ENCODE assay signal across 21 cellular contexts in the genomic region with DNA sequence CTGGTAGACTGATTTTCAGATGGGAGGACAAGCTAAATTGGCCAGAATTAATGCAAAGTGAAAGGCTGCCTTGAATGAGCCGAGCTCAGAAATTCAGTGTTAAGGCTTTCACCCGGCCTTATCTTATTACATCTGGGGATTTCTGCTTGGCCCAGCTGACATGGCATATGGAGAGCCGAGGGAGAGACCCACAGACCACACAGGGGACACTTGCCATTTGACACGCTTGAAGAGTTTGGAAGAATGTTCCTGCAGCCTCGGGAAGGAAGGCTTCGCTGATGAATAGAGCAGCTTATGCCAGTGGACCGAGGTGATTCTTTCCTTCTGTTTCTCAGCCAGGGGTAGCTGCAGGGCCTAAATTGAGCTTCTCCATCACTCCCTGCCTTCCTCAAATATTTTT. TPM values are rescaled to one million over a fixed set of nuclear protein-coding genes. Genes with fewer than 3 reads are reported as not detected.
DNase-seq lines count a peak whose midpoint lies in the region; ATAC-seq, FAIRE-seq and TF ChIP-seq lines count a peak whose summit lies in the region.
"Had no signal": no experiment of that assay in that cellular context is flagged by ENCODE, and none has a peak within 500 bp of the region (broad histone marks: within the 10 kb centered on the region; RNA-seq: fewer than 3 reads in every experiment).

No MANE protein-coding gene starts in this region.

- TF ChIP-seq CTCF in epithelial cell of proximal tubule (conservative IDR thresholded peaks at IDR 0.05; ENCODE audit: low read depth, low read length) (no peak), HFFc6 (IDR thresholded peaks at IDR 0.05) (no peak)

- in situ Hi-C loops in Caki2 (cut with HindIII; ENCODE audit: low pct_unique_long_range_greater_than_20kb, low sequenced_read_pairs), result no loop called here

- H3K9me3 Mint-ChIP-seq in HFFc6, result no peaks in the 10 kb centered on the region
- H3K9me3 Mint-ChIP-seq: activated B cell treated with CpG ODN at 0.5 μM for 24 hours; activated naive CD8-positive, alpha-beta T cell treated with anti-CD3 and anti-CD28 coated beads, Interleukin-2, amount 50 U/mL, for 24 hours; activated T-helper 17 cell treated with anti-CD3 and anti-CD28 coated beads, Interleukin-2, amount 50 U/mL, for 72 hours; CD4-positive, alpha-beta T cell; central memory CD8-positive, alpha-beta T cell; T-helper 1 cell treated with Interleukin-12 subunit alpha and Interleukin-12 subunit beta and Interleukin-4 antibody, amounts not matched to agents 30 μg/mL and 1 μg/mL, for 36 hours had no signal

- ATAC-seq in esophagus mucosa, result no peak
- ATAC-seq: activated naive CD8-positive, alpha-beta T cell treated with anti-CD3 and anti-CD28 coated beads, Interleukin-2, amount 50 U/mL, for 24 hours; activated T-helper 17 cell treated with anti-CD3 and anti-CD28 coated beads, Interleukin-2, amount 50 U/mL, for 72 hours; left lobe of liver; Right ventricle myocardium inferior had no signal

- H3K4me3 ChIP-seq in epithelial cell of proximal tubule (ENCODE audit: low read depth, low read length) (peak overlapping the region; percentile 9), neuron (ENCODE audit: low read length) (peak overlapping the region; percentile 25)
- H3K4me3 ChIP-seq: prostate gland had no signal

- peak overlapping the region; percentile 79 for H2AFZ ChIP-seq in neuron (ENCODE audit: low read depth, low read length)

- no peaks in the 10 kb centered on the region for H3K36me3 Mint-ChIP-seq in HFFc6 (ENCODE audit: low read depth)

- H3K4me1 Mint-ChIP-seq in HFFc6 (ENCODE audit: low read depth), result peaks cover 13% of the 10 kb centered on the region; the same call in 1 of the 2 replicates
- H3K4me1 Mint-ChIP-seq: activated B cell treated with CpG ODN at 0.5 μM for 24 hours; activated naive CD8-positive, alpha-beta T cell treated with anti-CD3 and anti-CD28 coated beads, Interleukin-2, amount 50 U/mL, for 24 hours; activated T-helper 17 cell treated with anti-CD3 and anti-CD28 coated beads, Interleukin-2, amount 50 U/mL, for 72 hours; central memory CD8-positive, alpha-beta T cell had no signal

- DNase-seq in Caki2 (ENCODE audit: low read depth) (peak; percentile 79), NCI-H524 (lab: John Stamatoyannopoulos, UW) (peak; percentile 83 to 91), epithelial cell of proximal tubule (ENCODE audit: low read depth) (no peak), H54 (ENCODE audit: insufficient read length, low spot score) (no peak), HFFc6 (no peak)
- no peak for DNase-seq in activated CD4-positive, alpha-beta T cell treated with anti-CD3 and anti-CD28 coated beads for 1 hour
- DNase-seq: activated B cell treated with CpG ODN at 0.5 μM for 24 hours; activated naive CD8-positive, alpha-beta T cell treated with anti-CD3 and anti-CD28 coated beads, Interleukin-2, amount 50 U/mL, for 24 hours; CD4-positive, alpha-beta T cell; foreskin fibroblast; NCI-H146; stimulated activated naive CD4-positive, alpha-beta T cell had no signal

- no peaks in the 10 kb centered on the region for H3K36me3 ChIP-seq in neuron (ENCODE audit: insufficient read depth, low read length)
- H3K36me3 ChIP-seq: prostate gland had no signal

- H3K27me3 Mint-ChIP-seq in HFFc6 (ENCODE audit: insufficient read depth), result peaks cover 21% of the 10 kb centered on the region
- H3K27me3 Mint-ChIP-seq: activated naive CD8-positive, alpha-beta T cell treated with anti-CD3 and anti-CD28 coated beads, Interleukin-2, amount 50 U/mL, for 24 hours had no signal

- TF ChIP-seq POLR2A in H54 (IDR thresholded peaks at IDR 0.05; ENCODE audit: low read depth, low read length), result no peak

- H3K4me3 Mint-ChIP-seq in HFFc6, result no peak overlapping the region
- H3K4me3 Mint-ChIP-seq: activated B cell treated with CpG ODN at 0.5 μM for 24 hours; activated naive CD8-positive, alpha-beta T cell treated with anti-CD3 and anti-CD28 coated beads, Interleukin-2, amount 50 U/mL, for 24 hours; activated T-helper 17 cell treated with anti-CD3 and anti-CD28 coated beads, Interleukin-2, amount 50 U/mL, for 72 hours; CD4-positive, alpha-beta T cell; central memory CD8-positive, alpha-beta T cell; T-helper 1 cell treated with Interleukin-12 subunit alpha and Interleukin-12 subunit beta and Interleukin-4 antibody, amounts not matched to agents 30 μg/mL and 1 μg/mL, for 36 hours had no signal

- no peak overlapping the region for H3K27ac Mint-ChIP-seq in HFFc6
- H3K27ac Mint-ChIP-seq: activated B cell treated with CpG ODN at 0.5 μM for 24 hours; activated naive CD8-positive, alpha-beta T cell treated with anti-CD3 and anti-CD28 coated beads, Interleukin-2, amount 50 U/mL, for 24 hours; activated T-helper 17 cell treated with anti-CD3 and anti-CD28 coated beads, Interleukin-2, amount 50 U/mL, for 72 hours; CD4-positive, alpha-beta T cell; T-helper 1 cell treated with Interleukin-12 subunit alpha and Interleukin-12 subunit beta and Interleukin-4 antibody, amounts not matched to agents 30 μg/mL and 1 μg/mL, for 36 hours had no signal

- no peaks in the 10 kb centered on the region for H3K9me3 ChIP-seq in neuron (ENCODE audit: low read length)
- H3K9me3 ChIP-seq: prostate gland had no signal

- H3K4me1 ChIP-seq in neuron (ENCODE audit: insufficient read depth, low read length), result peaks cover 28% of the 10 kb centered on the region
- H3K4me1 ChIP-seq: prostate gland had no signal

- no peak for FAIRE-seq in H54 (lab: Jason Lieb, UNC)
- FAIRE-seq: endometrium had no signal

- no peaks in the 10 kb centered on the region for H3K27me3 ChIP-seq in neuron (ENCODE audit: insufficient read depth, low read length)

RNA-seq across cellular contexts. Expression of a gene that starts 9.0 kb away (rescaled TPM):
- 14.2 and 17.2 TPM in 2 replicates for total RNA-seq in Caki2 (2014; rRNA removed; shearing (Covaris generic); ENCODE audit: low replicate concordance)
- 5.3 and 6.4 TPM in 2 replicates for total RNA-seq in epithelial cell of proximal tubule
- 1 to 10 TPM; 5.0 to 6.1 (median 5.4) TPM for total RNA-seq in HFFc6 (2021; fragmentation: NEBNext Ultra II Directional; extraction: Animal tissue kit (Norgen Biotek cat#: 25700))
- total RNA-seq in esophagus mucosa, result 4.1 TPM

RNA-seq across cellular contexts. Expression of a gene that starts 9.3 kb away (rescaled TPM):
- total RNA-seq in Caki2 (2014; rRNA removed; shearing (Covaris generic); ENCODE audit: low replicate concordance), result 133 and 147 TPM in 2 replicates
- 72.8 and 74.3 TPM in 2 replicates for total RNA-seq in epithelial cell of proximal tubule
- 10 to 100 TPM; 51.8 to 59.9 (median 57.4) TPM for total RNA-seq in HFFc6 (2021; fragmentation: NEBNext Ultra II Directional; extraction: Animal tissue kit (Norgen Biotek cat#: 25700))
- total RNA-seq in esophagus mucosa, result 33.9 TPM

RNA-seq across cellular contexts. Expression of a gene that starts 36.4 kb away (rescaled TPM):
- total RNA-seq in Caki2 (2014; rRNA removed; shearing (Covaris generic); ENCODE audit: low replicate concordance), result 13.6 and 16.3 TPM in 2 replicates
- total RNA-seq in epithelial cell of proximal tubule (17.1 and 19.0 TPM in 2 replicates), esophagus mucosa (42.3 TPM)
- total RNA-seq in HFFc6 (2021; fragmentation: NEBNext Ultra II Directional; extraction: Animal tissue kit (Norgen Biotek cat#: 25700)), result 10 to 100 TPM; 56.5 to 68.8 (median 57.3) TPM

RNA-seq across cellular contexts. Expression of a gene that starts 55.3 kb away (rescaled TPM):
- total RNA-seq in Caki2 (2014; rRNA removed; shearing (Covaris generic); ENCODE audit: low replicate concordance), result 4.9 and 5.7 TPM in 2 replicates
- total RNA-seq in epithelial cell of proximal tubule, result 5.2 and 10.5 TPM in 2 replicates
- total RNA-seq in HFFc6 (2021; fragmentation: NEBNext Ultra II Directional; extraction: Animal tissue kit (Norgen Biotek cat#: 25700)), result 1 to 10 TPM; 3.0 to 5.4 (median 3.5) TPM
- total RNA-seq in esophagus mucosa, result 9.9 TPM
- total RNA-seq: CD4-positive, alpha-beta T cell had no signal

Comparison
In these comparisons a context has a peak if more than half of its experiments do, and no peak if none do; other contexts are left out.
1. DNase-seq: peak in Caki2 (single experiment) and NCI-H524 (2 of 2); none in epithelial cell of proximal tubule (single experiment), activated CD4-positive, alpha-beta T cell treated with anti-CD3 and anti-CD28 coated beads for 1 hour (single experiment), H54 (single experiment) and HFFc6 (single experiment).